Comparison of ENCODE assay signal across 26 cellular contexts in genomic region chr5:151952233-151952632, GRCh38. TPM values are rescaled to one million over a fixed set of nuclear protein-coding genes. Genes with fewer than 3 reads are reported as not detected.
"Had no signal": no experiment of that assay in that cellular context is flagged by ENCODE, and none has a peak within 500 bp of the region (broad histone marks: within the 10 kb centered on the region; RNA-seq: fewer than 3 reads in every experiment).

No MANE protein-coding gene starts in this region.

- H3K27ac Mint-ChIP-seq: activated B cell treated with CpG ODN at 0.5 μM for 24 hours; activated CD4-positive, alpha-beta memory T cell treated with anti-CD3 and anti-CD28 coated beads, Interleukin-2, amount 10 ng/mL, durations not matched to agents 7 days and 5 days; activated CD4-positive, alpha-beta T cell treated with anti-CD3 and anti-CD28 coated beads, Interleukin-2, amount 10 ng/mL, durations not matched to agents 7 days and 5 days; activated naive CD8-positive, alpha-beta T cell treated with anti-CD3 and anti-CD28 coated beads, Interleukin-2, amount 10 ng/mL, durations not matched to agents 7 days and 5 days; T-cell had no signal

- H3K36me3 Mint-ChIP-seq: activated naive CD8-positive, alpha-beta T cell treated with anti-CD3 and anti-CD28 coated beads, Interleukin-2, amount 10 ng/mL, durations not matched to agents 7 days and 5 days had no signal

- DNase-seq: activated B cell treated with CpG ODN at 0.5 μM for 24 hours; activated CD4-positive, alpha-beta memory T cell treated with anti-CD3 and anti-CD28 coated beads, Interleukin-2, amount 10 ng/mL, durations not matched to agents 7 days and 5 days; activated CD4-positive, alpha-beta T cell treated with anti-CD3 and anti-CD28 coated beads for 1 hour; activated CD4-positive, alpha-beta T cell treated with anti-CD3 and anti-CD28 coated beads, Interleukin-2, amount 10 ng/mL, durations not matched to agents 7 days and 5 days; activated naive CD4-positive, alpha-beta T cell treated with anti-CD3 and anti-CD28 coated beads, Interleukin-2, amount 50 U/mL, for 16 hours; activated naive CD8-positive, alpha-beta T cell treated with anti-CD3 and anti-CD28 coated beads, Interleukin-2, amount 10 ng/mL, durations not matched to agents 7 days and 5 days; aorta; caudate nucleus; colonic mucosa; NCI-H1048; NCI-H1930; NCI-H2107; NCI-H2171 treated with DMSO at 0.1 percent for 48 hours; NCI-H226; NCI-H526; NCI-H82; SIG-M5; T-cell; T-helper 2 cell; T1000 had no signal

- H3K9me3 Mint-ChIP-seq: activated B cell treated with CpG ODN at 0.5 μM for 24 hours; activated CD4-positive, alpha-beta memory T cell treated with anti-CD3 and anti-CD28 coated beads, Interleukin-2, amount 10 ng/mL, durations not matched to agents 7 days and 5 days; activated CD4-positive, alpha-beta T cell treated with anti-CD3 and anti-CD28 coated beads, Interleukin-2, amount 10 ng/mL, durations not matched to agents 7 days and 5 days; activated naive CD8-positive, alpha-beta T cell treated with anti-CD3 and anti-CD28 coated beads, Interleukin-2, amount 10 ng/mL, durations not matched to agents 7 days and 5 days; T-cell had no signal

- ATAC-seq: T-cell had no signal

- H3K4me3 Mint-ChIP-seq: activated B cell treated with CpG ODN at 0.5 μM for 24 hours; activated CD4-positive, alpha-beta memory T cell treated with anti-CD3 and anti-CD28 coated beads, Interleukin-2, amount 10 ng/mL, durations not matched to agents 7 days and 5 days; activated CD4-positive, alpha-beta T cell treated with anti-CD3 and anti-CD28 coated beads, Interleukin-2, amount 10 ng/mL, durations not matched to agents 7 days and 5 days; activated naive CD8-positive, alpha-beta T cell treated with anti-CD3 and anti-CD28 coated beads, Interleukin-2, amount 10 ng/mL, durations not matched to agents 7 days and 5 days; T-cell had no signal

- H3K27me3 Mint-ChIP-seq: activated CD4-positive, alpha-beta memory T cell treated with anti-CD3 and anti-CD28 coated beads, Interleukin-2, amount 10 ng/mL, durations not matched to agents 7 days and 5 days; activated naive CD8-positive, alpha-beta T cell treated with anti-CD3 and anti-CD28 coated beads, Interleukin-2, amount 10 ng/mL, durations not matched to agents 7 days and 5 days had no signal

RNA-seq across cellular contexts. Expression of gene GLRA1, which starts 27.6 kb away (rescaled TPM):
- total RNA-seq: activated B cell treated with CpG ODN at 0.5 μM for 24 hours; activated CD4-positive, alpha-beta memory T cell treated with anti-CD3 and anti-CD28 coated beads, Interleukin-2, amount 10 ng/mL, durations not matched to agents 7 days and 5 days; activated CD4-positive, alpha-beta T cell treated with anti-CD3 and anti-CD28 coated beads, Interleukin-2, amount 10 ng/mL, durations not matched to agents 7 days and 5 days; activated CD8-positive, alpha-beta memory T cell treated with anti-CD3 and anti-CD28 coated beads for 36 hours; activated naive CD8-positive, alpha-beta T cell treated with anti-CD3 and anti-CD28 coated beads, Interleukin-2, amount 10 ng/mL, durations not matched to agents 7 days and 5 days; aorta; breast epithelium; colonic mucosa; M059J; NCI-H460; OCI-LY7; RPMI7951; T-cell had no signal
